ENCODE assay signal across 17 cellular contexts in genomic region chr5:134059758-134060495, GRCh38. TPM values are rescaled to one million over a fixed set of nuclear protein-coding genes. Genes with fewer than 3 reads are reported as not detected.
DNase-seq lines count a peak whose midpoint lies in the region; ATAC-seq and TF ChIP-seq lines count a peak whose summit lies in the region.
"Had no signal": no experiment of that assay in that cellular context is flagged by ENCODE, and none has a peak within 500 bp of the region (broad histone marks: within the 10 kb centered on the region; RNA-seq: fewer than 3 reads in every experiment).

No MANE protein-coding gene starts in this region.

- H3K27me3 ChIP-seq in PC-9 (ENCODE audit: insufficient read depth, low read depth) (no peaks in the 10 kb centered on the region), skeletal muscle satellite cell (ENCODE audit: control insufficient read depth, insufficient read depth, low read length) (no peaks in the 10 kb centered on the region), upper lobe of left lung (no peaks in the 10 kb centered on the region)

- intact Hi-C loops in PC-9 (cut with micrococcal nuclease; ENCODE audit: unreplicated experiment) = loop anchor here (2.0 kb wide), 1 partner anchor 33 kb away; no protein-coding TSS in a partner anchor

- peak overlapping the region; percentile 94 for H3K27ac ChIP-seq in PC-9
- no peak overlapping the region for H3K27ac ChIP-seq in upper lobe of left lung
- H3K27ac ChIP-seq: HL-60 had no signal

- BruUV-seq in PC-9 (replicated peaks; lab: Mats Ljungman, UMichigan) = no TSS peak

- peaks cover 29% of the 10 kb centered on the region for H3K4me1 ChIP-seq in PC-9 (replicated peaks; ENCODE audit: insufficient read depth)
- H3K4me1 ChIP-seq in skeletal muscle satellite cell (ENCODE audit: control insufficient read depth, insufficient read depth, low read length) = peaks cover 16% of the 10 kb centered on the region
- H3K4me1 ChIP-seq in upper lobe of left lung = no peaks in the 10 kb centered on the region

- TF ChIP-seq POLR2A in upper lobe of left lung (IDR thresholded peaks at IDR 0.05) = no peak

- H3K79me2 ChIP-seq in PC-9 (ENCODE audit: low read depth) = no peaks in the 10 kb centered on the region

- WGBS in upper lobe of left lung, 2 donors = 84 to 90% methylated on average over 8 of the region's 8 CpGs

- no peaks in the 10 kb centered on the region; the same call in 1 of the 2 replicates for H3K9me2 ChIP-seq in PC-9 (ENCODE audit: insufficient read depth)

- H3K36me3 ChIP-seq in PC-9 (ENCODE audit: low read depth) (no peaks in the 10 kb centered on the region), skeletal muscle satellite cell (ENCODE audit: insufficient read depth, low read length) (no peaks in the 10 kb centered on the region), upper lobe of left lung (no peaks in the 10 kb centered on the region)

- POLR2A ChIA-PET in PC-9 (lab: Charles Lee; ENCODE audit: unreplicated experiment) = interaction anchor here (0.6 kb wide), 1 partner anchor 17 kb away, joined by 10 read pairs; no protein-coding TSS in a partner anchor

- peak overlapping the region; percentile 66 for H3K9ac ChIP-seq in skeletal muscle satellite cell (ENCODE audit: low read depth, low read length)

- ATAC-seq in upper lobe of left lung (ENCODE audit: low FRiP score in 2 of 2) = no peak
- ATAC-seq: activated CD4-positive, alpha-beta T cell treated with anti-CD3 and anti-CD28 coated beads for 36 hours; activated CD8-positive, alpha-beta memory T cell treated with anti-CD3 and anti-CD28 coated beads, Interleukin-2, amount 10 ng/mL, durations not matched to agents 7 days and 5 days had no signal

- in situ Hi-C loops in G401 (cut with HindIII; ENCODE audit: low sequenced_read_pairs) = no loop called here

- H3K9me3 ChIP-seq in PC-9 (ENCODE audit: insufficient read depth, low read depth) (no peaks in the 10 kb centered on the region), skeletal muscle satellite cell (replicated peaks; ENCODE audit: low read length) (no peaks in the 10 kb centered on the region), upper lobe of left lung (no peaks in the 10 kb centered on the region)

- H3F3A ChIP-seq in PC-9 (ENCODE audit: insufficient read depth, low read depth) = peaks cover 29% of the 10 kb centered on the region

- H3K4me3 ChIP-seq in PC-9 (no peak overlapping the region), skeletal muscle satellite cell (ENCODE audit: low read length) (no peak overlapping the region), upper lobe of left lung (no peak overlapping the region)

- no peak for TF ChIP-seq EP300 in upper lobe of left lung (IDR thresholded peaks at IDR 0.05)

- H2AFZ ChIP-seq in PC-9 = no peak overlapping the region

- CTCF ChIA-PET in PC-9 (lab: Charles Lee) = interaction anchor here (0.9 kb wide), 1 partner anchor 20 kb away, joined by 4 read pairs; no protein-coding TSS in a partner anchor

- H3K4me2 ChIP-seq in PC-9 = peak overlapping the region; percentile 55; the same call in 1 of the 2 replicates
- H3K4me2 ChIP-seq in skeletal muscle satellite cell (ENCODE audit: low read length) = no peak overlapping the region

- no peaks in the 10 kb centered on the region for H4K20me1 ChIP-seq in PC-9 (ENCODE audit: insufficient read depth)

- TF ChIP-seq CTCF in PC-9 (conservative IDR thresholded peaks at IDR 0.05) (no peak), upper lobe of left lung (IDR thresholded peaks at IDR 0.05) (no peak)

- DNase-seq in G401 (ENCODE audit: low spot score) (peak; percentile 51), PC-9 (no peak), cerebellum (ENCODE audit: low spot score) (peak; percentile 31), HuH-7.5 (ENCODE audit: low spot score) (no peak), upper lobe of left lung (no peak), HPDE6-E6E7 (ENCODE audit: extremely low spot score) (no peak), amniotic stem cell (lab: John Stamatoyannopoulos, UW) (no peak)
- DNase-seq: activated CD4-positive, alpha-beta T cell treated with anti-CD3 and anti-CD28 coated beads for 36 hours; activated CD8-positive, alpha-beta memory T cell treated with anti-CD3 and anti-CD28 coated beads, Interleukin-2, amount 10 ng/mL, durations not matched to agents 7 days and 5 days; DND-41; effector CD4-positive, alpha-beta T cell; NCI-H146; SHP77; stimulated activated naive CD4-positive, alpha-beta T cell treated with Interleukin-2 at 50 U/mL for 16 hours; T-helper 1 cell had no signal

RNA-seq across cellular contexts. Expression of gene TCF7, which starts 54.6 kb away (rescaled TPM):
- total RNA-seq in G401 (2014; rRNA removed; shearing (Covaris generic)) = 5.0 and 11.1 TPM in 2 replicates
- total RNA-seq in PC-9 (2021) = 8.9 and 13.0 TPM in 2 replicates
- total RNA-seq in cerebellum = 1.5 TPM
- total RNA-seq in skeletal muscle satellite cell (2012; rRNA removed) = 3.1 and 3.8 TPM in 2 replicates
- 1 to 10 TPM; 3.5 to 7.4 (median 5.8) TPM for total RNA-seq in upper lobe of left lung

RNA-seq across cellular contexts. Expression of gene VDAC1, which starts 55.2 kb away (rescaled TPM):
- 410 and 470 TPM in 2 replicates for total RNA-seq in G401 (2014; rRNA removed; shearing (Covaris generic))
- total RNA-seq in PC-9 (2021) = 157 and 228 TPM in 2 replicates
- total RNA-seq in cerebellum = 123 TPM
- 462 and 516 TPM in 2 replicates for total RNA-seq in skeletal muscle satellite cell (2012; rRNA removed)
- total RNA-seq in upper lobe of left lung = 100 to 1,000 TPM in 3 of 6 donors, 10 to 100 TPM in 3; 66.0 to 121 (median 98.5) TPM

Comparison
In these comparisons a context has a peak if more than half of its experiments do, and no peak if none do; other contexts are left out.
1. DNase-seq: peak in G401 (single experiment) and cerebellum (single experiment); none in PC-9 (0 of 2), HuH-7.5 (single experiment), upper lobe of left lung (0 of 2), HPDE6-E6E7 (single experiment) and amniotic stem cell (single experiment).